9 cellular contexts compared by ENCODE assay signal in genomic region chr9:76456202-76456926, GRCh38. TPM values are rescaled to one million over a fixed set of nuclear protein-coding genes. Genes with fewer than 3 reads are reported as not detected.
DNase-seq lines count a peak whose midpoint lies in the region; ATAC-seq and TF ChIP-seq lines count a peak whose summit lies in the region.
"Had no signal": no experiment of that assay in that cellular context is flagged by ENCODE, and none has a peak within 500 bp of the region (broad histone marks: within the 10 kb centered on the region; RNA-seq: fewer than 3 reads in every experiment).

No MANE protein-coding gene starts in this region.

- no peak for TF ChIP-seq POLR2A in lower leg skin (IDR thresholded peaks at IDR 0.05)

- H4K20me1 ChIP-seq in hepatocyte (ENCODE audit: insufficient read depth, poor library complexity, severe bottlenecking), result no peaks in the 10 kb centered on the region

- H3K27me3 ChIP-seq in hepatocyte, result no peaks in the 10 kb centered on the region
- H3K27me3 ChIP-seq: tibial artery had no signal

- DNase-seq in DMS153 treated with DMSO at 0.1 percent for 48 hours (lab: John Stamatoyannopoulos, UW; ENCODE audit: unreplicated experiment) (peak; percentile 84), NCI-H1436 treated with DMSO at 0.1 percent for 48 hours (lab: John Stamatoyannopoulos, UW) (peak; percentile 61), T1000 (lab: John Stamatoyannopoulos, UW) (peak; percentile 39), hepatocyte (ENCODE audit: low spot score) (peak; percentile 88), RKO (ENCODE audit: low spot score) (no peak), occipital lobe (lab: John Stamatoyannopoulos, UW) (no peak), lower leg skin (ENCODE audit: low spot score in 2 of 2) (no peak)

- no peak overlapping the region for H2AFZ ChIP-seq in hepatocyte

- no peaks in the 10 kb centered on the region for H3K9me3 ChIP-seq in hepatocyte (ENCODE audit: low read depth)
- H3K9me3 ChIP-seq: tibial artery had no signal

- H3K4me2 ChIP-seq in hepatocyte, result peak overlapping the region; percentile 50

- peaks cover 12% of the 10 kb centered on the region for H3K79me2 ChIP-seq in hepatocyte

- H3K27ac ChIP-seq in hepatocyte, result peak overlapping the region; percentile 67
- H3K27ac ChIP-seq: tibial artery had no signal

- no peaks in the 10 kb centered on the region for H3K36me3 ChIP-seq in hepatocyte (replicated peaks; ENCODE audit: insufficient read depth, low read depth)
- H3K36me3 ChIP-seq: tibial artery had no signal

- no peaks in the 10 kb centered on the region for H3K9me2 ChIP-seq in hepatocyte (replicated peaks; ENCODE audit: insufficient read depth)

- no peak overlapping the region for H3K4me3 ChIP-seq in hepatocyte
- H3K4me3 ChIP-seq in lower leg skin (ENCODE audit: low read depth, poor library complexity, severe bottlenecking), result no peak overlapping the region
- H3K4me3 ChIP-seq: tibial artery had no signal

- H3K4me1 ChIP-seq in hepatocyte (ENCODE audit: insufficient read depth), result peaks cover 3% of the 10 kb centered on the region

- 51% methylated on average over 4 of the region's 4 CpGs for WGBS in hepatocyte (ENCODE audit: low lambda C conversion rate, missing lambda C conversion rate)
- WGBS in lower leg skin, 2 donors, result 75 to 78% methylated on average over 4 of the region's 4 CpGs

- no peak for TF ChIP-seq CTCF in hepatocyte (IDR thresholded peaks at IDR 0.05; ENCODE audit: poor library complexity)
- TF ChIP-seq CTCF in lower leg skin (IDR thresholded peaks at IDR 0.05), result no peak

- ATAC-seq in GM21786 (IDR thresholded peaks at IDR 0.05; ENCODE audit: unreplicated experiment), result peak; percentile 32

- intact Hi-C loops in lower leg skin (cut with DNase I; ENCODE audit: low total_unique reads), result no loop called here

RNA-seq across cellular contexts. Expression of gene GCNT1, which starts 2.6 kb away (rescaled TPM):
- total RNA-seq in hepatocyte (59.3 and 62.4 TPM in 2 replicates), occipital lobe (4.4 TPM), lower leg skin (10 to 100 TPM in 1 of 4 donors, 1 to 10 TPM in 3; 3.7 to 12.1 (median 6.0) TPM)
- polyA plus RNA-seq in hepatocyte, result 43.4 and 48.6 TPM in 2 replicates

Comparison
In these comparisons a context has a peak if more than half of its experiments do, and no peak if none do; other contexts are left out.
1. DNase-seq: peak in DMS153 treated with DMSO at 0.1 percent for 48 hours (single experiment), NCI-H1436 treated with DMSO at 0.1 percent for 48 hours (single experiment), T1000 (single experiment) and hepatocyte (single experiment); none in RKO (single experiment), occipital lobe (single experiment) and lower leg skin (0 of 2).